In genomic region chr12:57239587-57240068, GRCh38 we compare ENCODE assay signal across 1 cellular context.
TF ChIP-seq lines count a peak whose summit lies in the region.

No MANE protein-coding gene starts in this region.

TF ChIP-seq in K562, 482 proteins besides CTCF, POLR2A, EP300 and RAD21 (continued from another document and continues in another):
- no peak for TF ChIP-seq ZNF253 (CRISPR knock-in tag; conservative IDR thresholded peaks at IDR 0.05)
- TF ChIP-seq HSF4 (CRISPR knock-in tag; IDR thresholded peaks at IDR 0.05; ENCODE audit: borderline replicate concordance) = no peak
- TF ChIP-seq ZNF766 (CRISPR knock-in tag; conservative IDR thresholded peaks at IDR 0.05) = no peak
- no peak for TF ChIP-seq MEF2D (tag; conservative IDR thresholded peaks at IDR 0.05; ENCODE audit: low read depth)
- TF ChIP-seq NFRKB (IDR thresholded peaks at IDR 0.05; ENCODE audit: low read depth) = no peak; the same call in 1 of the 2 replicates
- TF ChIP-seq HLTF (IDR thresholded peaks at IDR 0.05) = 0 out of 2 replicates have a peak, but pooled peaks have one; percentile 32
- TF ChIP-seq DMBX1 (CRISPR knock-in tag; IDR thresholded peaks at IDR 0.05; ENCODE audit: borderline replicate concordance) = no peak
- no peak for TF ChIP-seq MAFK (IDR thresholded peaks at IDR 0.05; ENCODE audit: low read length)
- 0 out of 2 replicates have a peak, but pooled peaks have one; percentile 41 for TF ChIP-seq HDGF (IDR thresholded peaks at IDR 0.05)
- no peak for TF ChIP-seq POLR3G (IDR thresholded peaks at IDR 0.05; ENCODE audit: extremely low read depth, insufficient read length, insufficient replicate concordance)
- no peak; a peak in 1 of 4 replicates for TF ChIP-seq MLLT1 (IDR thresholded peaks at IDR 0.05)
- TF ChIP-seq ARID3B (CRISPR knock-in tag; IDR thresholded peaks at IDR 0.05; ENCODE audit: borderline replicate concordance) = no peak
- no peak for TF ChIP-seq EZH2 (IDR thresholded peaks at IDR 0.05; ENCODE audit: borderline replicate concordance, low read depth, low read length)
- no peak for TF ChIP-seq ZNF140 (CRISPR knock-in tag; IDR thresholded peaks at IDR 0.05)
- 0 out of 2 replicates have a peak, but pooled peaks have one; percentile 26 for TF ChIP-seq DNMT1 (IDR thresholded peaks at IDR 0.05)
- TF ChIP-seq ZC3H4 (CRISPR knock-in tag; IDR thresholded peaks at IDR 0.05; ENCODE audit: borderline replicate concordance) = no peak
- no peak for TF ChIP-seq ZNF384 (IDR thresholded peaks at IDR 0.05; ENCODE audit: low read depth, low read length)
- no peak for TF ChIP-seq CREM (IDR thresholded peaks at IDR 0.05; ENCODE audit: low read depth)
- no peak for TF ChIP-seq USF2 (CRISPR knock-in tag; IDR thresholded peaks at IDR 0.05)
- TF ChIP-seq ETV1 (tag; conservative IDR thresholded peaks at IDR 0.05; ENCODE audit: low read depth) = no peak
- TF ChIP-seq CTBP1 (IDR thresholded peaks at IDR 0.05; ENCODE audit: borderline replicate concordance) = no peak
- TF ChIP-seq RBM34 (IDR thresholded peaks at IDR 0.05; ENCODE audit: borderline replicate concordance, insufficient read depth, low read length) = no peak
- TF ChIP-seq MED1 (CRISPR knock-in tag; IDR thresholded peaks at IDR 0.05; ENCODE audit: borderline replicate concordance) = no peak
- no peak for TF ChIP-seq EGR1 (conservative IDR thresholded peaks at IDR 0.05)
- 0 out of 2 replicates have a peak, but pooled peaks have one; percentile 15 for TF ChIP-seq ZBTB40 (IDR thresholded peaks at IDR 0.05)
- TF ChIP-seq ZBTB40 (CRISPR knock-in tag; IDR thresholded peaks at IDR 0.05) = no peak
- no peak for TF ChIP-seq HMGN3 (IDR thresholded peaks at IDR 0.05; ENCODE audit: borderline replicate concordance, extremely low read depth, insufficient read length, low read depth, low read length)
- TF ChIP-seq MBD1 (CRISPR knock-in tag; IDR thresholded peaks at IDR 0.05) = no peak
- no peak for TF ChIP-seq FOXO4 (CRISPR knock-in tag; IDR thresholded peaks at IDR 0.05)
- no peak for TF ChIP-seq NFE2L1 (tag; IDR thresholded peaks at IDR 0.05; ENCODE audit: borderline replicate concordance, low read depth)
- no peak for TF ChIP-seq GTF2F1 (IDR thresholded peaks at IDR 0.05; ENCODE audit: low read depth, low read length)
- TF ChIP-seq FOXP4 (CRISPR knock-in tag; IDR thresholded peaks at IDR 0.05; ENCODE audit: borderline replicate concordance) = no peak
- TF ChIP-seq REST (CRISPR knock-in tag; IDR thresholded peaks at IDR 0.05; ENCODE audit: low read depth) = no peak
- TF ChIP-seq OTX1 (CRISPR knock-in tag; IDR thresholded peaks at IDR 0.05) = peak; percentile 19; the same call in 1 of the 2 replicates
